Comparison of ENCODE assay signal across 1 cellular context in genomic region chr3:138824114-138824506, GRCh38.
TF ChIP-seq lines count a peak whose summit lies in the region.

No MANE protein-coding gene starts in this region.

TF ChIP-seq in endothelial cell of umbilical vein, 7 proteins besides CTCF, POLR2A, EP300 and RAD21 (continued from another document):
- TF ChIP-seq POLR2AphosphoS5 (IDR thresholded peaks at IDR 0.05; ENCODE audit: insufficient read depth, low read depth, low read length) (no peak), EZH2 (IDR thresholded peaks at IDR 0.05; ENCODE audit: borderline replicate concordance, low read depth, low read length, severe bottlenecking) (no peak), GATA2 (IDR thresholded peaks at IDR 0.05; ENCODE audit: insufficient read depth, insufficient read length, low read depth, low read length) (no peak)
